Comparison of ENCODE assay signal across 8 cellular contexts in the genomic region with DNA sequence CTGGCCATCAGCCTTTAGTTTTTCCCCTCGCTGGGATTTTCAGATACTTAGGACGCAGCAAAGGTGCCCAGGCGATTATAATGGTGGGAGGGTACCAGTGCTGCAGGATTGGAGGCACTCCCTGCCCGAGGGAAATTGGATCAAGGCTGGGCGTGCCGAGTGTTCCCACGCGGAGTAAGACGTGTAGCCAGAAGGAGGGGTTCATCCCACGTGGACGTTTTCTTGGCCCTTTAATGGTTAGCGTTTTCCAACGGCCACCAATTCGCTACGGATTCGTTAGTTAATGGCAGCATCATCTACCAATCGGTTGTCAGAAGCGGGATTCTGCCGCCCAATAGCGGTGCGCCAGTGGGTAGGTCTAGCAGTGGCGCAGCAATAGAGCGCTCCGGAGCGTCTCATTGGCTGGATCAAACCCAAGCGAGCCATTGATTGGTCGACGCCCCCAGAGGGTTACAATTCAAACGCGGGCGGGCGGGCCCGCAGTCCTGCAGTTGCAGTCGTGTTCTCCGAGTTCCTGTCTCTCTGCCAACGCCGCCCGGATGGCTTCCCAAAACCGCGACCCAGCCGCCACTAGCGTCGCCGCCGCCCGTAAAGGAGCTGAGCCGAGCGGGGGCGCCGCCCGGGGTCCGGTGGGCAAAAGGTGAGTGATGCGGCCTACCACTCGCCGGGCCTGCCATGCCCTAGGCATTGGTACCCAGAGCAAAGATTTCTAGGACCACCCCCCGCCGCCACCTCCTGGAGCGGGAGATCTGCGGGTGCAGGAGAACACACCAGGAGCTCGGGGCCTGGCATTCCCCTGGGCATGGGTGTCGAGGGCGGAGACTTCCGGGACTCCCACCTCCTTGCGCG. TPM values are rescaled to one million over a fixed set of nuclear protein-coding genes. Genes with fewer than 3 reads are reported as not detected.
DNase-seq lines count a peak whose midpoint lies in the region; ATAC-seq, FAIRE-seq and TF ChIP-seq lines count a peak whose summit lies in the region.

UBE2C (plus strand) TSS at position 488 of the 849 bp plus-strand sequence; CDS start at position 540, 52 bp downstream.

- TF ChIP-seq POLR2A in GM19193 (IDR thresholded peaks at IDR 0.05; ENCODE audit: extremely low read depth, insufficient read depth, insufficient read length), result peak; percentile 74

- no peaks in the 10 kb centered on the region for H3K9me3 Mint-ChIP-seq in activated CD4-positive, alpha-beta T cell treated with anti-CD3 and anti-CD28 coated beads for 36 hours (ENCODE audit: low read depth)

- H3K27me3 Mint-ChIP-seq in activated CD4-positive, alpha-beta T cell treated with anti-CD3 and anti-CD28 coated beads for 36 hours, result no peaks in the 10 kb centered on the region

- POLR2A ChIA-PET in activated CD4-positive, alpha-beta T cell treated with anti-CD3 and anti-CD28 coated beads for 36 hours (lab: Charles Lee), result interaction anchor here (1.0 to 2.1 kb wide), 3 partner anchors 10 to 79 kb away, joined by 3 to 5 read pairs (median 3); partner anchors contain the start of genes CTSA and NEURL2

- peak within 1 kb of the TSS; percentile 99 for H3K4me3 Mint-ChIP-seq in activated CD4-positive, alpha-beta T cell treated with anti-CD3 and anti-CD28 coated beads for 36 hours

- CTCF ChIA-PET in activated CD4-positive, alpha-beta T cell treated with anti-CD3 and anti-CD28 coated beads for 36 hours (lab: Charles Lee), result interaction anchor here (0.6 to 1.6 kb wide), 4 partner anchors 10 to 146 kb away, joined by 3 to 8 read pairs (median 4); no protein-coding TSS in a partner anchor

- H3K4me1 Mint-ChIP-seq in activated CD4-positive, alpha-beta T cell treated with anti-CD3 and anti-CD28 coated beads for 36 hours, result peaks cover 21% of the 10 kb centered on the region

- peak; percentile 93 for ATAC-seq in HG03439 (IDR thresholded peaks at IDR 0.05; ENCODE audit: unreplicated experiment)
- ATAC-seq in activated CD4-positive, alpha-beta T cell treated with anti-CD3 and anti-CD28 coated beads for 36 hours, result peak; percentile 100

- H3K27ac Mint-ChIP-seq in activated CD4-positive, alpha-beta T cell treated with anti-CD3 and anti-CD28 coated beads for 36 hours, result peak within 1 kb of the TSS; percentile 88

- intact Hi-C loops in activated CD4-positive, alpha-beta T cell treated with anti-CD3 and anti-CD28 coated beads for 36 hours (cut with DNase I, micrococcal nuclease), result loop anchor here (1.0 to 2.0 kb wide), 13 partner anchors 21 to 552 kb away; partner anchors contain the start of genes CTSA (in 2 of the 2), NEURL2 (in 2 of the 2), ACOT8 (in 1 of the 2) and DNTTIP1 (in 1 of the 2)

- FAIRE-seq in colon (lab: Jason Lieb, UNC), result peak; percentile 55

- H3K36me3 Mint-ChIP-seq in activated CD4-positive, alpha-beta T cell treated with anti-CD3 and anti-CD28 coated beads for 36 hours (ENCODE audit: low read depth), result peaks cover 62% of the 10 kb centered on the region

- peak; percentile 88 for DNase-seq in AML-193 (lab: John Stamatoyannopoulos, UW)
- peak; percentile 98 for DNase-seq in NCI-H510A treated with DMSO at 0.1 percent for 48 hours (lab: John Stamatoyannopoulos, UW)
- peak; percentile 97 for DNase-seq in activated CD4-positive, alpha-beta T cell treated with anti-CD3 and anti-CD28 coated beads for 36 hours
- peak; percentile 93 for DNase-seq in kidney glomerular epithelial cell (lab: John Stamatoyannopoulos, UW)
- peak; percentile 75 to 82 for DNase-seq in stimulated activated CD4-positive, alpha-beta T cell treated with anti-CD3 and anti-CD28 coated beads, Interleukin-1b, Interleukin-23, amount 100 ng/mL, for 1 hour (ENCODE audit: low read depth in 2 of 2)

RNA-seq across cellular contexts. Expression of gene UBE2C, which starts in this region (rescaled TPM):
- 100 to 1,000 TPM; 175 to 230 TPM for total RNA-seq in activated CD4-positive, alpha-beta T cell treated with anti-CD3 and anti-CD28 coated beads for 36 hours

Comparison
In these comparisons a context has a peak if more than half of its experiments do, and no peak if none do; other contexts are left out.
1. Peak in every context shown above with its lines: DNase-seq and ATAC-seq.